Comparison of ENCODE assay signal across 1 cellular context in genomic region chr5:139968547-139969261, GRCh38.
TF ChIP-seq lines count a peak whose summit lies in the region.

No MANE protein-coding gene starts in this region.

TF ChIP-seq in WTC11, 78 proteins besides CTCF, POLR2A, EP300 and RAD21 (continued from another document):
- TF ChIP-seq ATF6 (CRISPR knock-in tag; IDR thresholded peaks at IDR 0.05) (no peak), MAX (CRISPR knock-in tag; IDR thresholded peaks at IDR 0.05) (peak; percentile 77; the same call in 1 of the 2 replicates), ATF1 (CRISPR knock-in tag; IDR thresholded peaks at IDR 0.05) (no peak), ZNF671 (CRISPR knock-in tag; IDR thresholded peaks at IDR 0.05) (no peak), NFYB (CRISPR knock-in tag; conservative IDR thresholded peaks at IDR 0.05; ENCODE audit: low read depth) (no peak), FOXP1 (CRISPR knock-in tag; IDR thresholded peaks at IDR 0.05; ENCODE audit: borderline replicate concordance) (0 out of 2 replicates have a peak, but pooled peaks have one; percentile 23), MXD4 (CRISPR knock-in tag; IDR thresholded peaks at IDR 0.05; ENCODE audit: borderline replicate concordance) (no peak), ZNF232 (CRISPR knock-in tag; IDR thresholded peaks at IDR 0.05) (peak; percentile 54; the same call in 1 of the 2 replicates), PRDM15 (CRISPR knock-in tag; IDR thresholded peaks at IDR 0.05) (no peak), ZMAT4 (CRISPR knock-in tag; IDR thresholded peaks at IDR 0.05) (no peak), SMAD3 (CRISPR knock-in tag; IDR thresholded peaks at IDR 0.05; ENCODE audit: borderline replicate concordance) (no peak), JAZF1 (CRISPR knock-in tag; IDR thresholded peaks at IDR 0.05) (no peak), ERG (CRISPR knock-in tag; IDR thresholded peaks at IDR 0.05) (no peak), NR1H2 (CRISPR knock-in tag; IDR thresholded peaks at IDR 0.05) (no peak), ETV6 (CRISPR knock-in tag; IDR thresholded peaks at IDR 0.05) (peak; percentile 77; the same call in 1 of the 2 replicates), ZNF416 (CRISPR knock-in tag; IDR thresholded peaks at IDR 0.05) (no peak), FOXK1 (CRISPR knock-in tag; IDR thresholded peaks at IDR 0.05) (no peak), E2F1 (CRISPR knock-in tag; IDR thresholded peaks at IDR 0.05) (no peak), MLX (CRISPR knock-in tag; IDR thresholded peaks at IDR 0.05) (no peak), ZSCAN18 (CRISPR knock-in tag; IDR thresholded peaks at IDR 0.05) (no peak), MYBL2 (CRISPR knock-in tag; IDR thresholded peaks at IDR 0.05) (peak; percentile 18; the same call in 1 of the 2 replicates)
